8 cellular contexts compared by ENCODE assay signal in genomic region chr4:89316931-89317366, GRCh38. TPM values are rescaled to one million over a fixed set of nuclear protein-coding genes. Genes with fewer than 3 reads are reported as not detected.
DNase-seq lines count a peak whose midpoint lies in the region; ATAC-seq and TF ChIP-seq lines count a peak whose summit lies in the region.

No MANE protein-coding gene starts in this region.

- no peaks in the 10 kb centered on the region for H4K20me1 ChIP-seq in PC-3 (ENCODE audit: low read length)

- H3F3A ChIP-seq in PC-3 (ENCODE audit: low read length, unreplicated experiment), result no peaks in the 10 kb centered on the region

- no peaks in the 10 kb centered on the region for H3K79me2 ChIP-seq in PC-3 (ENCODE audit: low read length)

- ATAC-seq in left ventricle myocardium superior (peak; percentile 13), PC-3 (no peak), esophagus mucosa (peak; percentile 13), upper lobe of right lung (peak; percentile 91), HG03520 (IDR thresholded peaks at IDR 0.05; ENCODE audit: unreplicated experiment) (no peak)

- no peak overlapping the region for H2AFZ ChIP-seq in PC-3 (ENCODE audit: low read length)

- no peak for TF ChIP-seq POLR2A in adrenal gland (IDR thresholded peaks at IDR 0.05)

- no peak overlapping the region for H3K4me2 ChIP-seq in PC-3 (ENCODE audit: low read length)

- H3K4me3 ChIP-seq in PC-3 (ENCODE audit: low read length) (no peak overlapping the region), upper lobe of right lung (no peak overlapping the region), adrenal gland (no peak overlapping the region)

- POLR2A ChIA-PET in PC-3 (lab: Charles Lee; ENCODE audit: unreplicated experiment), result no interaction called here

- CTCF ChIA-PET in PC-3 (lab: Charles Lee), result no interaction called here

- H3K9me2 ChIP-seq in PC-3 (replicated peaks; ENCODE audit: low read length), result no peaks in the 10 kb centered on the region

- H3K27ac ChIP-seq in PC-3 (ENCODE audit: low read length), result no peak overlapping the region
- peak overlapping the region; percentile 39 for H3K27ac ChIP-seq in upper lobe of right lung
- H3K27ac ChIP-seq in adrenal gland, result no peak overlapping the region

- peaks cover 17% of the 10 kb centered on the region; the same call in 1 of the 2 replicates for H3K27me3 ChIP-seq in PC-3 (ENCODE audit: low read length)
- no peaks in the 10 kb centered on the region for H3K27me3 ChIP-seq in upper lobe of right lung
- H3K27me3 ChIP-seq in adrenal gland, result no peaks in the 10 kb centered on the region

- TF ChIP-seq CTCF in PC-3 (conservative IDR thresholded peaks at IDR 0.05; ENCODE audit: low read depth, low read length), result no peak
- TF ChIP-seq CTCF in upper lobe of right lung (IDR thresholded peaks at IDR 0.05), result no peak
- no peak for TF ChIP-seq CTCF in adrenal gland (IDR thresholded peaks at IDR 0.05)

- intact Hi-C loops in left ventricle myocardium superior (cut with micrococcal nuclease) (no loop called here), cardiac septum (cut with DNase I) (no loop called here), PC-3 (cut with micrococcal nuclease) (no loop called here), upper lobe of right lung (cut with DNase I) (no loop called here), adrenal gland (cut with DNase I) (no loop called here)

- H3K36me3 ChIP-seq in PC-3 (ENCODE audit: low read depth, low read length), result no peaks in the 10 kb centered on the region
- no peaks in the 10 kb centered on the region for H3K36me3 ChIP-seq in upper lobe of right lung
- H3K36me3 ChIP-seq in adrenal gland (replicated peaks in 1 of 2), result no peaks in the 10 kb centered on the region

- H3K4me1 ChIP-seq in PC-3 (ENCODE audit: insufficient read depth, low read length) (no peaks in the 10 kb centered on the region), upper lobe of right lung (peaks cover 14% of the 10 kb centered on the region), adrenal gland (replicated peaks in 1 of 2) (peaks cover 0 to 8% of the 10 kb centered on the region in 2 donors)

- H3K9me3 ChIP-seq in PC-3 (ENCODE audit: low read length) (no peaks in the 10 kb centered on the region), upper lobe of right lung (no peaks in the 10 kb centered on the region), adrenal gland (replicated peaks in 1 of 3) (no peaks in the 10 kb centered on the region)

- no TSS peak for BruUV-seq in PC-3 (replicated peaks; lab: Mats Ljungman, UMichigan)

- 47 to 65% (median 63%) methylated on average over 3 of the region's 3 CpGs for WGBS in adrenal gland, 4 donors

- H3K9ac ChIP-seq in PC-3 (ENCODE audit: low read length), result no peak overlapping the region

- DNase-seq in left ventricle myocardium superior (no peak), cardiac septum (ENCODE audit: low spot score) (no peak), PC-3 (peak; percentile 2), upper lobe of right lung (no peak), adrenal gland (no peak), DMS153 treated with DMSO at 0.1 percent for 48 hours (lab: John Stamatoyannopoulos, UW; ENCODE audit: unreplicated experiment) (no peak)

RNA-seq across cellular contexts. Expression of gene GPRIN3, which starts 9.3 kb away (rescaled TPM):
- total RNA-seq in left ventricle myocardium superior (7.4 TPM), cardiac septum (7.3 TPM), PC-3 (2014; rRNA removed) (not detected in 2 replicates), esophagus mucosa (0.36 TPM), upper lobe of right lung (25.2 TPM), adrenal gland (1 to 10 TPM; 1.1 to 4.6 (median 3.3) TPM)
- under 1 TPM; 0.47 to 0.82 (median 0.80) TPM for polyA plus RNA-seq in adrenal gland

Comparison
In these comparisons a context has a peak if more than half of its experiments do, and no peak if none do; other contexts are left out.
1. ATAC-seq: peak in left ventricle myocardium superior (single experiment), esophagus mucosa (single experiment) and upper lobe of right lung (single experiment); none in PC-3 (single experiment) and HG03520 (single experiment).